ENCODE assay signal across 1 cellular context in genomic region chr6:8063762-8064637, GRCh38.
TF ChIP-seq lines count a peak whose summit lies in the region.

A gene with protein sequence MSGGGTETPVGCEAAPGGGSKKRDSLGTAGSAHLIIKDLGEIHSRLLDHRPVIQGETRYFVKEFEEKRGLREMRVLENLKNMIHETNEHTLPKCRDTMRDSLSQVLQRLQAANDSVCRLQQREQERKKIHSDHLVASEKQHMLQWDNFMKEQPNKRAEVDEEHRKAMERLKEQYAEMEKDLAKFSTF (minus strand): TSS chr6:8064389. CDS start chr6:8064376, 13 bp downstream.

TF ChIP-seq in HepG2, 621 proteins besides CTCF, POLR2A, EP300 and RAD21 (continued from another document):
- 0 out of 2 replicates have a peak, but pooled peaks have one; percentile 11 for TF ChIP-seq PRDM10 (CRISPR knock-in tag; IDR thresholded peaks at IDR 0.05; ENCODE audit: low read depth)
- TF ChIP-seq ZNF468 (CRISPR knock-in tag; IDR thresholded peaks at IDR 0.05), result no peak
- TF ChIP-seq ZNF17 (CRISPR knock-in tag; IDR thresholded peaks at IDR 0.05), result no peak
- no peak for TF ChIP-seq ZNF24 (IDR thresholded peaks at IDR 0.05)
